In the genomic region with DNA sequence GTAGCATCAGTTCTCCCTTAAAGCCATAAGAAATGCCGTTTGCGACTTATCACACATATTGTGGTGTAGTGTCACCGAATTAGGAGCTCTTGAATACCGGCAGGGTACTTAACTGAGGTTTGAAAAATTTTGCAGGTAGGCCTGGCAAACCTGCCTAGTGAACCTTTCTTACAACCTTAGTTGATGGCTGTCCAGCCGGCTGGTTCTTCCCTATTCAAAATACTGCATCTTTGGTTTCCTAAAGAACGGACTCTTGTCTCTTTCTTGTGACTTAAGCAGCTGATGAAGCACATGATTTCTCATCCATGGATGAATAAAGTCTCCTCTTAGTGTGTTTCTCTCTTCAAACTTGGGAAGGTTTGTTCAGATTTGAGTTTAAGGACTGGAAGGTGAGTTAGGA, we compare ENCODE assay signal across 2 cellular contexts.
TF ChIP-seq lines count a peak whose summit lies in the region.

No MANE protein-coding gene starts in this region.

TF ChIP-seq in SK-N-SH, 30 proteins besides CTCF, POLR2A, EP300 and RAD21 (continued from another document):
- TF ChIP-seq POLR2AphosphoS5 (IDR thresholded peaks at IDR 0.05; ENCODE audit: low read depth, low read length) (no peak), SIN3A (IDR thresholded peaks at IDR 0.05; ENCODE audit: borderline replicate concordance, low read depth, low read length) (no peak), NRF1 (IDR thresholded peaks at IDR 0.05; ENCODE audit: low read depth, low read length) (no peak), RCOR1 (IDR thresholded peaks at IDR 0.05; ENCODE audit: low read length) (no peak), TAF1 (IDR thresholded peaks at IDR 0.05; ENCODE audit: borderline replicate concordance, low read depth, low read length) (no peak), FOXJ3 (CRISPR knock-in tag; IDR thresholded peaks at IDR 0.05) (no peak), RFX5 (IDR thresholded peaks at IDR 0.05; ENCODE audit: low read length) (no peak), TEAD4 (IDR thresholded peaks at IDR 0.05; ENCODE audit: borderline replicate concordance, insufficient read depth) (no peak)
- TF ChIP-seq, protein P1, sequence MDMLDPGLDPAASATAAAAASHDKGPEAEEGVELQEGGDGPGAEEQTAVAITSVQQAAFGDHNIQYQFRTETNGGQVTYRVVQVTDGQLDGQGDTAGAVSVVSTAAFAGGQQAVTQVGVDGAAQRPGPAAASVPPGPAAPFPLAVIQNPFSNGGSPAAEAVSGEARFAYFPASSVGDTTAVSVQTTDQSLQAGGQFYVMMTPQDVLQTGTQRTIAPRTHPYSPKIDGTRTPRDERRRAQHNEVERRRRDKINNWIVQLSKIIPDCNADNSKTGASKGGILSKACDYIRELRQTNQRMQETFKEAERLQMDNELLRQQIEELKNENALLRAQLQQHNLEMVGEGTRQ (IDR thresholded peaks at IDR 0.05; ENCODE audit: borderline replicate concordance, low read depth, low read length), result no peak
TF ChIP-seq in SK-N-SH: peak in this region for 0.

TF ChIP-seq in SK-N-SH treated with all-trans-retinoic acid at 6 μM for 48 hours, 23 proteins besides CTCF, POLR2A, EP300 and RAD21:
- TF ChIP-seq, protein P2, sequence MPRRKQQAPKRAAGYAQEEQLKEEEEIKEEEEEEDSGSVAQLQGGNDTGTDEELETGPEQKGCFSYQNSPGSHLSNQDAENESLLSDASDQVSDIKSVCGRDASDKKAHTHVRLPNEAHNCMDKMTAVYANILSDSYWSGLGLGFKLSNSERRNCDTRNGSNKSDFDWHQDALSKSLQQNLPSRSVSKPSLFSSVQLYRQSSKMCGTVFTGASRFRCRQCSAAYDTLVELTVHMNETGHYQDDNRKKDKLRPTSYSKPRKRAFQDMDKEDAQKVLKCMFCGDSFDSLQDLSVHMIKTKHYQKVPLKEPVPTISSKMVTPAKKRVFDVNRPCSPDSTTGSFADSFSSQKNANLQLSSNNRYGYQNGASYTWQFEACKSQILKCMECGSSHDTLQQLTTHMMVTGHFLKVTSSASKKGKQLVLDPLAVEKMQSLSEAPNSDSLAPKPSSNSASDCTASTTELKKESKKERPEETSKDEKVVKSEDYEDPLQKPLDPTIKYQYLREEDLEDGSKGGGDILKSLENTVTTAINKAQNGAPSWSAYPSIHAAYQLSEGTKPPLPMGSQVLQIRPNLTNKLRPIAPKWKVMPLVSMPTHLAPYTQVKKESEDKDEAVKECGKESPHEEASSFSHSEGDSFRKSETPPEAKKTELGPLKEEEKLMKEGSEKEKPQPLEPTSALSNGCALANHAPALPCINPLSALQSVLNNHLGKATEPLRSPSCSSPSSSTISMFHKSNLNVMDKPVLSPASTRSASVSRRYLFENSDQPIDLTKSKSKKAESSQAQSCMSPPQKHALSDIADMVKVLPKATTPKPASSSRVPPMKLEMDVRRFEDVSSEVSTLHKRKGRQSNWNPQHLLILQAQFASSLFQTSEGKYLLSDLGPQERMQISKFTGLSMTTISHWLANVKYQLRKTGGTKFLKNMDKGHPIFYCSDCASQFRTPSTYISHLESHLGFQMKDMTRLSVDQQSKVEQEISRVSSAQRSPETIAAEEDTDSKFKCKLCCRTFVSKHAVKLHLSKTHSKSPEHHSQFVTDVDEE (CRISPR knock-in tag; IDR thresholded peaks at IDR 0.05), result no peak
- no peak for TF ChIP-seq CSDC2 (CRISPR knock-in tag; IDR thresholded peaks at IDR 0.05)
- no peak for TF ChIP-seq TCF4 (CRISPR knock-in tag; IDR thresholded peaks at IDR 0.05; ENCODE audit: borderline replicate concordance)
- no peak for TF ChIP-seq ZNF8 (CRISPR knock-in tag; IDR thresholded peaks at IDR 0.05)
- TF ChIP-seq, protein P3, sequence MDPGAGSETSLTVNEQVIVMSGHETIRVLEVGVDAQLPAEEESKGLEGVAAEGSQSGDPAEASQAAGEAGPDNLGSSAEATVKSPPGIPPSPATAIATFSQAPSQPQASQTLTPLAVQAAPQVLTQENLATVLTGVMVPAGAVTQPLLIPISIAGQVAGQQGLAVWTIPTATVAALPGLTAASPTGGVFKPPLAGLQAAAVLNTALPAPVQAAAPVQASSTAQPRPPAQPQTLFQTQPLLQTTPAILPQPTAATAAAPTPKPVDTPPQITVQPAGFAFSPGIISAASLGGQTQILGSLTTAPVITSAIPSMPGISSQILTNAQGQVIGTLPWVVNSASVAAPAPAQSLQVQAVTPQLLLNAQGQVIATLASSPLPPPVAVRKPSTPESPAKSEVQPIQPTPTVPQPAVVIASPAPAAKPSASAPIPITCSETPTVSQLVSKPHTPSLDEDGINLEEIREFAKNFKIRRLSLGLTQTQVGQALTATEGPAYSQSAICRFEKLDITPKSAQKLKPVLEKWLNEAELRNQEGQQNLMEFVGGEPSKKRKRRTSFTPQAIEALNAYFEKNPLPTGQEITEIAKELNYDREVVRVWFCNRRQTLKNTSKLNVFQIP (CRISPR knock-in tag; IDR thresholded peaks at IDR 0.05; ENCODE audit: borderline replicate concordance, low read depth), result no peak
- TF ChIP-seq ZFP3 (CRISPR knock-in tag; IDR thresholded peaks at IDR 0.05), result no peak
- no peak for TF ChIP-seq ZFP30 (CRISPR knock-in tag; IDR thresholded peaks at IDR 0.05)
- no peak for TF ChIP-seq ZNF565 (CRISPR knock-in tag; conservative IDR thresholded peaks at IDR 0.05; ENCODE audit: low read depth)
- TF ChIP-seq, protein P4, sequence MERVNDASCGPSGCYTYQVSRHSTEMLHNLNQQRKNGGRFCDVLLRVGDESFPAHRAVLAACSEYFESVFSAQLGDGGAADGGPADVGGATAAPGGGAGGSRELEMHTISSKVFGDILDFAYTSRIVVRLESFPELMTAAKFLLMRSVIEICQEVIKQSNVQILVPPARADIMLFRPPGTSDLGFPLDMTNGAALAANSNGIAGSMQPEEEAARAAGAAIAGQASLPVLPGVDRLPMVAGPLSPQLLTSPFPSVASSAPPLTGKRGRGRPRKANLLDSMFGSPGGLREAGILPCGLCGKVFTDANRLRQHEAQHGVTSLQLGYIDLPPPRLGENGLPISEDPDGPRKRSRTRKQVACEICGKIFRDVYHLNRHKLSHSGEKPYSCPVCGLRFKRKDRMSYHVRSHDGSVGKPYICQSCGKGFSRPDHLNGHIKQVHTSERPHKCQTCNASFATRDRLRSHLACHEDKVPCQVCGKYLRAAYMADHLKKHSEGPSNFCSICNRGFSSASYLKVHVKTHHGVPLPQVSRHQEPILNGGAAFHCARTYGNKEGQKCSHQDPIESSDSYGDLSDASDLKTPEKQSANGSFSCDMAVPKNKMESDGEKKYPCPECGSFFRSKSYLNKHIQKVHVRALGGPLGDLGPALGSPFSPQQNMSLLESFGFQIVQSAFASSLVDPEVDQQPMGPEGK (CRISPR knock-in tag; IDR thresholded peaks at IDR 0.05; ENCODE audit: borderline replicate concordance), result no peak
- no peak for TF ChIP-seq PPARA (CRISPR knock-in tag; IDR thresholded peaks at IDR 0.05; ENCODE audit: borderline replicate concordance)
- TF ChIP-seq RARB (CRISPR knock-in tag; IDR thresholded peaks at IDR 0.05), result no peak
